Comparison of ENCODE assay signal across 11 cellular contexts in the genomic region with DNA sequence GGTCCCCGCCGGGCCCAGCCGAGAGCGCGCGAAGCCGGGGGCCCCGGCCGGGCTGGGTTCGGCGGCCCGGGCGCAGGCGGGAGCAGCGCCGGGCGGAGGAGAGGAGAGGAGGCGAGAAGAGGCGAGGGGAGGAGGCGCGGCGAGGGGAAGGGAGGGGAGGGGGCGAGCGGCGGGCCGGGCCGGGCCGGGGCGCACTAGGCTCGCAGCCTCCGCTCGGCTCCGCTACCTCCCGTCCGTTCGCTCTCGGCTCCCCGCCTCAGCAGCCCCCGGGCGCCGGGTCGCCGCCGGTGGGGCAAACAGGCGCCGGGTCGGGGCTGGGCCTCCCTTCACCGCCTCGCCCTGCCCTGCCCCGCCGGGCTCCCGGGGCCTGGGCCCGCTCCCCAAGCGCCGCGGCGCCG. TPM values are rescaled to one million over a fixed set of nuclear protein-coding genes. Genes with fewer than 3 reads are reported as not detected.
DNase-seq lines count a peak whose midpoint lies in the region; ATAC-seq, FAIRE-seq and TF ChIP-seq lines count a peak whose summit lies in the region.
"Had no signal": no experiment of that assay in that cellular context is flagged by ENCODE, and none has a peak within 500 bp of the region (broad histone marks: within the 10 kb centered on the region; RNA-seq: fewer than 3 reads in every experiment).

No MANE protein-coding gene starts in this region.

- peaks cover 36% of the 10 kb centered on the region for H3K4me1 Mint-ChIP-seq in nephron progenitor cell
- H3K4me1 Mint-ChIP-seq in activated CD8-positive, alpha-beta memory T cell treated with anti-CD3 and anti-CD28 coated beads, Interleukin-2, amount 10 ng/mL, durations not matched to agents 7 days and 5 days, result no peaks in the 10 kb centered on the region
- H3K4me1 Mint-ChIP-seq: activated CD4-positive, alpha-beta memory T cell treated with anti-CD3 and anti-CD28 coated beads, Interleukin-2, amount 10 ng/mL, durations not matched to agents 7 days and 5 days had no signal

- H3K4me1 ChIP-seq in A549 (peaks cover 4% of the 10 kb centered on the region; the same call in 2 of the 3 replicates), IMR-90 (ENCODE audit: control insufficient read depth, insufficient read depth, low read length) (no peaks in the 10 kb centered on the region), esophagus squamous epithelium (peaks cover 5 to 40% (median 8%) of the 10 kb centered on the region in 3 donors)

- H4K20me1 ChIP-seq in IMR-90 (ENCODE audit: insufficient read depth, low read length), result no peaks in the 10 kb centered on the region; the same call in none of the 2 replicates

- H3K4me2 ChIP-seq in A549 (peak overlapping the region; percentile 89), IMR-90 (ENCODE audit: low read depth, low read length) (peak overlapping the region; percentile 57)

- no peak overlapping the region for H4K8ac ChIP-seq in IMR-90 (ENCODE audit: low read depth in 2 of 2, low read length in 2 of 2)

- peaks cover 43% of the 10 kb centered on the region for H3K27me3 Mint-ChIP-seq in nephron progenitor cell (ENCODE audit: low read depth, poor library complexity)
- H3K27me3 Mint-ChIP-seq in activated CD8-positive, alpha-beta memory T cell treated with anti-CD3 and anti-CD28 coated beads, Interleukin-2, amount 10 ng/mL, durations not matched to agents 7 days and 5 days, result peaks cover 53% of the 10 kb centered on the region

- H4K5ac ChIP-seq in IMR-90 (ENCODE audit: low read depth, low read length), result no peak overlapping the region

- no peak for TF ChIP-seq EP300 in A549 (IDR thresholded peaks at IDR 0.05)

- H4K91ac ChIP-seq in IMR-90 (ENCODE audit: insufficient read depth, low read depth, low read length), result no peak overlapping the region

- H2BK5ac ChIP-seq in IMR-90 (ENCODE audit: low read depth, low read length, poor library complexity, severe bottlenecking), result no peak overlapping the region

- H3K36me3 Mint-ChIP-seq in nephron progenitor cell (ENCODE audit: low read depth), result no peaks in the 10 kb centered on the region
- no peaks in the 10 kb centered on the region for H3K36me3 Mint-ChIP-seq in activated CD8-positive, alpha-beta memory T cell treated with anti-CD3 and anti-CD28 coated beads, Interleukin-2, amount 10 ng/mL, durations not matched to agents 7 days and 5 days

- no peak overlapping the region for H3K4ac ChIP-seq in IMR-90 (ENCODE audit: low read depth, low read length)

- H3K9me1 ChIP-seq in IMR-90 (ENCODE audit: insufficient read depth, low read length), result peaks cover 3% of the 10 kb centered on the region; the same call in 1 of the 2 replicates

- ATAC-seq in A549 (peak; percentile 47 to 64; a peak in 4 of 6 replicates), IMR-90 (ENCODE audit: low read depth) (peak; percentile 71), GM21390 (IDR thresholded peaks at IDR 0.05; ENCODE audit: unreplicated experiment) (no peak), GM18858 (IDR thresholded peaks at IDR 0.05; ENCODE audit: unreplicated experiment) (no peak)
- no peak for ATAC-seq in activated CD8-positive, alpha-beta memory T cell treated with anti-CD3 and anti-CD28 coated beads, Interleukin-2, amount 10 ng/mL, durations not matched to agents 7 days and 5 days

- POLR2A ChIA-PET in A549 (lab: Yijun Ruan, JAX) (no interaction called here), IMR-90 (lab: Charles Lee; ENCODE audit: unreplicated experiment) (no interaction called here)

- H2AFZ ChIP-seq in IMR-90 (replicated peaks; ENCODE audit: low read length, poor library complexity), result peak overlapping the region; percentile 78

- WGBS in A549 (ENCODE audit: missing lambda C conversion rate), result no CpG with 5 or more reads among the region's 58 CpGs
- WGBS in IMR-90 (ENCODE audit: extremely low coverage in 2 of 2, insufficient read length in 1 of 2), 2 experiments, result 1% methylated on average over 12 of the region's 58 CpGs; no CpG with 5 or more reads in 1 of the 2 experiments
- 8% methylated on average over 17 of the region's 58 CpGs; no CpG with 5 or more reads in 1 of the 2 donors for WGBS in esophagus squamous epithelium, 2 donors

- H3K14ac ChIP-seq in IMR-90 (replicated peaks; ENCODE audit: low read depth, low read length), result no peak overlapping the region

- TF ChIP-seq POLR2A in A549 (IDR thresholded peaks at IDR 0.05; ENCODE audit: low read length), result no peak
- TF ChIP-seq POLR2A in IMR-90 (IDR thresholded peaks at IDR 0.05; ENCODE audit: low read depth, low read length), result no peak
- TF ChIP-seq POLR2A in esophagus squamous epithelium (IDR thresholded peaks at IDR 0.05), result no peak

- intact Hi-C loops in IMR-90 (cut with micrococcal nuclease), result loop anchor here (1.0 kb wide), 1 partner anchor 28 kb away; no protein-coding TSS in a partner anchor
- intact Hi-C loops in esophagus squamous epithelium (cut with DNase I), result no loop called here

- H3K27me3 ChIP-seq in IMR-90 (ENCODE audit: control insufficient read depth, insufficient read depth, low read length) (peaks cover 84% of the 10 kb centered on the region), esophagus squamous epithelium (peaks cover 0 to 48% (median 8%) of the 10 kb centered on the region in 4 donors)

- H3K4me3 ChIP-seq in A549 (peak overlapping the region; percentile 50), IMR-90 (ENCODE audit: insufficient read depth, low read depth, low read length) (peak overlapping the region; percentile 37), esophagus squamous epithelium (peak overlapping the region; percentile 53 to 78 (median 66))

- no peak overlapping the region for H3K23ac ChIP-seq in IMR-90 (ENCODE audit: low read depth, low read length)

- no peak overlapping the region for H3K9ac ChIP-seq in IMR-90 (ENCODE audit: low read depth, low read length)

- peak overlapping the region; percentile 15 to 86; a peak in 4 of 6 replicates for H3K27ac ChIP-seq in A549
- no peak overlapping the region for H3K27ac ChIP-seq in IMR-90 (ENCODE audit: insufficient read depth, low read length)
- peak overlapping the region; percentile 45 to 83 (median 62) for H3K27ac ChIP-seq in esophagus squamous epithelium

- H2BK15ac ChIP-seq in IMR-90 (ENCODE audit: low read depth, low read length), result no peak overlapping the region

- H3K9me3 ChIP-seq in A549 (no peaks in the 10 kb centered on the region), IMR-90 (ENCODE audit: control insufficient read depth, insufficient read depth, low read length) (peaks cover 2% of the 10 kb centered on the region; the same call in 1 of the 2 replicates), esophagus squamous epithelium (no peaks in the 10 kb centered on the region)

- BruUV-seq in IMR-90 (replicated peaks; lab: Mats Ljungman, UMichigan), result no TSS peak

- H3K27ac Mint-ChIP-seq in nephron progenitor cell, result no peak overlapping the region
- H3K27ac Mint-ChIP-seq in activated CD8-positive, alpha-beta memory T cell treated with anti-CD3 and anti-CD28 coated beads, Interleukin-2, amount 10 ng/mL, durations not matched to agents 7 days and 5 days, result no peak overlapping the region
- H3K27ac Mint-ChIP-seq: activated CD4-positive, alpha-beta memory T cell treated with anti-CD3 and anti-CD28 coated beads, Interleukin-2, amount 10 ng/mL, durations not matched to agents 7 days and 5 days had no signal

- H3K56ac ChIP-seq in IMR-90 (ENCODE audit: extremely low read depth, insufficient read depth, low read length), result no peak overlapping the region

- H3K79me1 ChIP-seq in IMR-90 (ENCODE audit: low read depth in 1 of 2, low read length in 2 of 2), result no peaks in the 10 kb centered on the region

- no peaks in the 10 kb centered on the region for H3K9me3 Mint-ChIP-seq in nephron progenitor cell
- no peaks in the 10 kb centered on the region for H3K9me3 Mint-ChIP-seq in activated CD8-positive, alpha-beta memory T cell treated with anti-CD3 and anti-CD28 coated beads, Interleukin-2, amount 10 ng/mL, durations not matched to agents 7 days and 5 days (ENCODE audit: low read depth)
- H3K9me3 Mint-ChIP-seq: activated CD4-positive, alpha-beta memory T cell treated with anti-CD3 and anti-CD28 coated beads, Interleukin-2, amount 10 ng/mL, durations not matched to agents 7 days and 5 days had no signal

- peak in 1 of 2 experiments; percentile 15 for DNase-seq in A549 (ENCODE audit: low read depth in 1 of 2, low spot score in 1 of 2)
- DNase-seq in IMR-90, result no peak
- DNase-seq in esophagus squamous epithelium (lab: John Stamatoyannopoulos, UW), result no peak
- peak; percentile 65 for DNase-seq in nephron progenitor cell
- DNase-seq in activated CD8-positive, alpha-beta memory T cell treated with anti-CD3 and anti-CD28 coated beads, Interleukin-2, amount 10 ng/mL, durations not matched to agents 7 days and 5 days, result no peak
- DNase-seq in activated naive CD4-positive, alpha-beta T cell treated with anti-CD3 and anti-CD28 coated beads, Interleukin-2, amount 50 U/mL, for 16 hours, result no peak
- DNase-seq: activated CD4-positive, alpha-beta memory T cell treated with anti-CD3 and anti-CD28 coated beads, Interleukin-2, amount 10 ng/mL, durations not matched to agents 7 days and 5 days; DMS79 treated with DMSO at 0.1 percent for 48 hours; stimulated activated CD4-positive, alpha-beta T cell treated with anti-CD3 and anti-CD28 coated beads, Interleukin-1b, Interleukin-23, amount 100 ng/mL, for 48 hours had no signal

- no peak overlapping the region for H2AK9ac ChIP-seq in IMR-90 (replicated peaks; ENCODE audit: low read depth, low read length, poor library complexity)

- FAIRE-seq in A549 (lab: Jason Lieb, UNC), result no peak

- H2AK5ac ChIP-seq in IMR-90 (ENCODE audit: low read depth, low read length), result no peak overlapping the region

- no peak overlapping the region for H2BK20ac ChIP-seq in IMR-90 (ENCODE audit: low read depth, low read length)

- in situ Hi-C loops in IMR-90 (cut with MboI; ENCODE audit: low sequenced_read_pairs), result no loop called here

- H3K4me3 Mint-ChIP-seq in nephron progenitor cell, result no peak overlapping the region
- H3K4me3 Mint-ChIP-seq in activated CD8-positive, alpha-beta memory T cell treated with anti-CD3 and anti-CD28 coated beads, Interleukin-2, amount 10 ng/mL, durations not matched to agents 7 days and 5 days, result no peak overlapping the region
- H3K4me3 Mint-ChIP-seq: activated CD4-positive, alpha-beta memory T cell treated with anti-CD3 and anti-CD28 coated beads, Interleukin-2, amount 10 ng/mL, durations not matched to agents 7 days and 5 days had no signal

- no peak overlapping the region for H2BK120ac ChIP-seq in IMR-90 (ENCODE audit: low read depth, low read length)

- H3K18ac ChIP-seq in IMR-90 (ENCODE audit: low read depth, low read length), result no peak overlapping the region

- TF ChIP-seq CTCF in A549 (IDR thresholded peaks at IDR 0.05) (no peak), IMR-90 (conservative IDR thresholded peaks at IDR 0.05; ENCODE audit: low read depth, low read length) (no peak), esophagus squamous epithelium (IDR thresholded peaks at IDR 0.05) (no peak), nephron progenitor cell (IDR thresholded peaks at IDR 0.05) (no peak)

- TF ChIP-seq RAD21 in A549 (conservative IDR thresholded peaks at IDR 0.05 in 1 of 2, IDR thresholded peaks at IDR 0.05 in 1 of 2), result no peak
- TF ChIP-seq RAD21 in IMR-90 (IDR thresholded peaks at IDR 0.05; ENCODE audit: low read length), result no peak

- no peaks in the 10 kb centered on the region for H3K36me3 ChIP-seq in IMR-90 (ENCODE audit: control insufficient read depth, insufficient read depth, low read length)
- H3K36me3 ChIP-seq in esophagus squamous epithelium, result no peaks in the 10 kb centered on the region

- dilution Hi-C loops in IMR-90 (cut with HindIII; ENCODE audit: low sequenced_read_pairs, unreplicated experiment), result no loop called here

- CTCF ChIA-PET in A549 (lab: Yijun Ruan, JAX) (interaction anchor here (1.5 kb wide), 1 partner anchor 116 kb away, joined by 4 read pairs; no protein-coding TSS in a partner anchor), IMR-90 (lab: Yijun Ruan, JAX) (no interaction called here)
- CTCF ChIA-PET in activated CD8-positive, alpha-beta memory T cell treated with anti-CD3 and anti-CD28 coated beads, Interleukin-2, amount 10 ng/mL, durations not matched to agents 7 days and 5 days (lab: Charles Lee), result no interaction called here

RNA-seq across cellular contexts. Expression of gene INSYN1, which starts 0.3 kb away (rescaled TPM):
- polyA plus RNA-seq in A549 (2011; rRNA removed) (0.48 and 0.54 TPM in 2 replicates), A549 (2017; fragmentation: RNase III; extraction: RNeasy Plus Mini Kit Qiagen cat#74134 plus additional on column Dnase treatment) (0.84 to 1.9 TPM (median 1.1 TPM) in 3 replicates), IMR-90 (2012; rRNA removed) (0.34 and 0.49 TPM in 2 replicates)
- polyA plus RNA-seq in A549 (2012; cell fraction: cytosol; rRNA removed), result 1.7 and 2.4 TPM in 2 replicates
- 2.2 and 2.3 TPM in 2 replicates for polyA plus RNA-seq in A549 (2012; cell fraction: nucleus; rRNA removed)
- polyA minus RNA-seq in A549 (2011; rRNA and poly(A)+ RNA removed), result 0.45 and 0.78 TPM in 2 replicates
- total RNA-seq in IMR-90 (2012; rRNA removed) (under 0.01 and 0.18 TPM in 2 replicates), esophagus squamous epithelium (10 to 100 TPM in 2 of 4 donors, 1 to 10 TPM in 1, under 1 TPM in 1; 0.38 to 20.9 (median 9.3) TPM)
- 0.34 and 0.42 TPM in 2 replicates for polyA plus RNA-seq in IMR-90 (2012; cell fraction: cytosol; rRNA removed)
- polyA plus RNA-seq in IMR-90 (2012; cell fraction: nucleus; rRNA removed; ENCODE audit: low replicate concordance), result 0.50 and 0.52 TPM in 2 replicates
- not detected for total RNA-seq in activated CD8-positive, alpha-beta memory T cell treated with anti-CD3 and anti-CD28 coated beads, Interleukin-2, amount 10 ng/mL, durations not matched to agents 7 days and 5 days
- total RNA-seq: activated CD4-positive, alpha-beta memory T cell treated with anti-CD3 and anti-CD28 coated beads, Interleukin-2, amount 10 ng/mL, durations not matched to agents 7 days and 5 days had no signal

Comparison
In these comparisons a context has a peak if more than half of its experiments do, and no peak if none do; other contexts are left out.
1. ATAC-seq: peak in A549 (2 of 2) and IMR-90 (single experiment); none in GM21390 (single experiment), activated CD8-positive, alpha-beta memory T cell treated with anti-CD3 and anti-CD28 coated beads, Interleukin-2, amount 10 ng/mL, durations not matched to agents 7 days and 5 days (single experiment) and GM18858 (single experiment).
2. Peak in every context shown above with its lines, with median percentiles within 50 percentile points of each other: H3K4me3 ChIP-seq.